In the genomic region with DNA sequence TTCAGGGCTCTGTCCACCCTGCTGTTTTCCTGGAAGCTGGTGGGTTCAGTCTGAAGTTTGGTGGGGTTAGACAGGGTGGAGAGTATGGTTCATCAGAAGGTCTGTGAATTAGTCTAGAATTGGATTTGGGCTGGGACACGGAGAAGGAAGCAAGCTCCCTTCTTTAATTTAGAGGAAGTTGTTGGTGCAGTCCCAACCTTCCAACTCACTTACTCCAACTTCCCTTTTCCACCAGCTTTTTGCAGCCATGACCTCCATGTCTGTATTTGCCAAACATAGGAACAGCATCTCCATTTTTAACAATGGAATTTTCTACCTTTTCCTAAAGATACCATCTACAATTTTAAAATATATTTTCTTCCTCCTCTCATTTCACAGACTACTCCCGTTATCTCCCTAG, we compare ENCODE assay signal across 14 cellular contexts. TPM values are rescaled to one million over a fixed set of nuclear protein-coding genes. Genes with fewer than 3 reads are reported as not detected.
"Had no signal": no experiment of that assay in that cellular context is flagged by ENCODE, and none has a peak within 500 bp of the region (broad histone marks: within the 10 kb centered on the region; RNA-seq: fewer than 3 reads in every experiment).

No MANE protein-coding gene starts in this region.

- H3K27me3 ChIP-seq: cardiac muscle cell, heart left ventricle had no signal

- ATAC-seq: heart left ventricle, left lobe of liver had no signal

- H3K27ac ChIP-seq: cardiac muscle cell, stomach had no signal

- H3K4me1 ChIP-seq: stomach had no signal

- H3K4me3 ChIP-seq: cardiac muscle cell, heart left ventricle, stomach had no signal

- H3K36me3 ChIP-seq: cardiac muscle cell, heart left ventricle, stomach had no signal

- DNase-seq: activated CD4-positive, alpha-beta T cell treated with anti-CD3 and anti-CD28 coated beads for 4 hours; activated CD8-positive, alpha-beta memory T cell treated with anti-CD3 and anti-CD28 coated beads for 24 hours; activated naive CD4-positive, alpha-beta T cell treated with anti-CD3 and anti-CD28 coated beads for 36 hours; effector CD8-positive, alpha-beta T cell; foreskin melanocyte; heart left ventricle; islet precursor cell; mesenchymal stem cell; stomach; T1000 had no signal

RNA-seq across cellular contexts. Expression of a gene that starts 28.5 kb away (rescaled TPM):
- total RNA-seq: activated naive CD4-positive, alpha-beta T cell treated with anti-CD3 and anti-CD28 coated beads for 36 hours; cardiac muscle cell had no signal

RNA-seq across cellular contexts. Expression of a gene that starts 46.8 kb away (rescaled TPM):
- total RNA-seq: activated naive CD4-positive, alpha-beta T cell treated with anti-CD3 and anti-CD28 coated beads for 36 hours; cardiac muscle cell; heart left ventricle; left lobe of liver; osteocyte; skeletal muscle tissue; stomach had no signal
